Comparison of ENCODE assay signal across 24 cellular contexts in the genomic region with DNA sequence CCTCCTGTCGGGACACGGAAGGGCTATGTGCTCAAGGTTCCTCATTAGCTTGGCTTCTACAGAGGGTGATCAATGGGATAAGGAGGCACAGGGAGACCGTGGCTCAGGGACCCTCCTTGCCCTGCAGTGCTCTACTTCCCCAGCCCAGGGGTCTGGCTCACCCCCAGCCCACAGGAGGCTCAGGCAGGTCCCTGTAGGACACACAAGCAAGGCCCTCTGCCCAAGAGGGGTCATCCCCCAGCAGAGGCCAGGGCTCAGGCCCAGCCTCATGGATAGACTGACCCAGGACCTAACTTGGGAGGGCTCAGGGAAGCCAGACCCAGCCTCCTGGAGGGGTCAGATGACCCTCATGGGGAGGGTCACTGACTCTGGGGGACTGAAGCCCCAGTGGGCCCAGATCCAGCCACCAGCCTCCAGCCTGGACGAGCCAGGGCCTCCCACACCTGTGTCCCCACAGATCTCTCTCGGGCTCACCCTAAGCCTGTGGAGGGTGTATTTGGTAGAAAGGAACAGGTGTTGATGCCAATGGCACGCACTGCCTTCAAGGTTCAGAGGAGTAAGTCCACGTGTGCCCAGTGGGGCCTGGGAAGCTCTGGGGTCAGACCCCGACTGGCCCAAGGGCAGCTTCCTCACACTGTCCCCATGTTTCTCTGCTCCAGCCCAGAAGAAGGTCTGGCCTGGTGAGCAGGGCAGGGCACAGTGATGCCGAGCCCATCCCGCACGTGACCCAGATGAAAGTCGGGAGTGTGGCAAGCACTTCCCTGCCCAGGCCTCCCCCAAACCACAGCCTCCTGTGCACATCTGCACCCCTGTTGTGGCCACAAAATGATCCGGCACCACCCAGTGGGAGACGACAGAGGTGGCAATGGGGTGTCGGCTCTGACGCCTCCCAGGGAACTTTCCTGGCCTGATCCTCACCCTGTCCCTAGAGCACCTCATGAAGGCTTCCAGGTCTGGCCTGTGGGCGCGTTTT. TPM values are rescaled to one million over a fixed set of nuclear protein-coding genes. Genes with fewer than 3 reads are reported as not detected.
A peak's percentile ranks its signal among the peaks of the same experiment; 100 is the strongest.
DNase-seq lines count a peak whose midpoint lies in the region; ATAC-seq and TF ChIP-seq lines count a peak whose summit lies in the region.
"Had no signal": no experiment of that assay in that cellular context is flagged by ENCODE, and none has a peak within 500 bp of the region (broad histone marks: within the 10 kb centered on the region; RNA-seq: fewer than 3 reads in every experiment).

No MANE protein-coding gene starts in this region.

- no peak overlapping the region for H3K27ac ChIP-seq in CD4-positive, CD25-positive, alpha-beta regulatory T cell (ENCODE audit: insufficient read depth, low read length, poor library complexity, severe bottlenecking)
- H3K27ac ChIP-seq in CD8-positive, alpha-beta T cell (ENCODE audit: low read depth, low read length), result no peak overlapping the region
- no peak overlapping the region for H3K27ac ChIP-seq in endodermal cell (ENCODE audit: low read depth, low read length)
- H3K27ac ChIP-seq: dorsolateral prefrontal cortex, left lung, SJCRH30 had no signal

- no peak overlapping the region for H3K4me3 ChIP-seq in CD4-positive, CD25-positive, alpha-beta regulatory T cell (ENCODE audit: low read depth, low read length)
- H3K4me3 ChIP-seq in CD8-positive, alpha-beta T cell (ENCODE audit: low read depth, low read length), result no peak overlapping the region
- H3K4me3 ChIP-seq in endodermal cell (ENCODE audit: low read length), result no peak overlapping the region
- H3K4me3 ChIP-seq: dorsolateral prefrontal cortex, left lung, SJCRH30 had no signal

- H3K27ac Mint-ChIP-seq in CD4-positive, CD25-positive, alpha-beta regulatory T cell, result peak overlapping the region; percentile 25 to 32 (median 32)
- peak overlapping the region; percentile 41 for H3K27ac Mint-ChIP-seq in CD8-positive, alpha-beta T cell
- H3K27ac Mint-ChIP-seq in T-helper 17 cell, result peak overlapping the region; percentile 94
- no peak overlapping the region for H3K27ac Mint-ChIP-seq in endodermal cell
- H3K27ac Mint-ChIP-seq: activated naive CD8-positive, alpha-beta T cell treated with anti-CD3 and anti-CD28 coated beads, Interleukin-2, amount 50 U/mL, for 24 hours; activated T-helper 1 cell treated with anti-CD3 and anti-CD28 coated beads, Interleukin-12 subunit alpha, Interleukin-12 subunit beta, Interleukin-2, Interleukin-4 antibody, amounts not matched to agents 30 ng/mL and 10 ng/mL and 1 ng/mL, durations not matched to agents 14 hours and 24 hours and 36 hours; stimulated activated naive CD8-positive, alpha-beta T cell treated with anti-CD3 and anti-CD28 coated beads, Interleukin-15, Interleukin-2, amounts not matched to agents 100 ng/mL and 50 ng/mL, for 24 hours had no signal

- peaks cover 11% of the 10 kb centered on the region for H3K4me1 ChIP-seq in CD4-positive, CD25-positive, alpha-beta regulatory T cell (ENCODE audit: control insufficient read depth, insufficient read depth, low read length, poor library complexity, severe bottlenecking)
- peaks cover 68% of the 10 kb centered on the region for H3K4me1 ChIP-seq in CD8-positive, alpha-beta T cell (ENCODE audit: insufficient read depth, low read length)
- H3K4me1 ChIP-seq in endodermal cell (ENCODE audit: control insufficient read depth, insufficient read depth, low read length), result no peaks in the 10 kb centered on the region
- H3K4me1 ChIP-seq: left lung, SJCRH30 had no signal

- intact Hi-C loops in CD8-positive, alpha-beta T cell (cut with DNase I, micrococcal nuclease), result no loop called here

- no peak overlapping the region for H3K4me3 Mint-ChIP-seq in CD4-positive, CD25-positive, alpha-beta regulatory T cell
- H3K4me3 Mint-ChIP-seq in CD8-positive, alpha-beta T cell, result peak overlapping the region; percentile 22
- peak overlapping the region; percentile 49 for H3K4me3 Mint-ChIP-seq in T-helper 17 cell
- H3K4me3 Mint-ChIP-seq in endodermal cell, result no peak overlapping the region
- H3K4me3 Mint-ChIP-seq: activated naive CD8-positive, alpha-beta T cell treated with anti-CD3 and anti-CD28 coated beads, Interleukin-2, amount 50 U/mL, for 24 hours; activated T-helper 1 cell treated with anti-CD3 and anti-CD28 coated beads, Interleukin-12 subunit alpha, Interleukin-12 subunit beta, Interleukin-2, Interleukin-4 antibody, amounts not matched to agents 30 ng/mL and 10 ng/mL and 1 ng/mL, durations not matched to agents 14 hours and 24 hours and 36 hours; stimulated activated naive CD8-positive, alpha-beta T cell treated with anti-CD3 and anti-CD28 coated beads, Interleukin-15, Interleukin-2, amounts not matched to agents 100 ng/mL and 50 ng/mL, for 24 hours had no signal

- no peak for DNase-seq in CD4-positive, CD25-positive, alpha-beta regulatory T cell
- peak in 3 of 7 experiments; percentile 25 to 49 (median 35) for DNase-seq in CD8-positive, alpha-beta T cell
- peak in 1 of 3 donors; percentile 37 for DNase-seq in T-helper 17 cell
- peak; percentile 44 for DNase-seq in endodermal cell
- no peak for DNase-seq in NCI-H2227 treated with DMSO at 0.1 percent for 48 hours (lab: John Stamatoyannopoulos, UW)
- no peak for DNase-seq in RKO (ENCODE audit: low spot score)
- no peak for DNase-seq in DMS153 treated with DMSO at 0.1 percent for 48 hours (lab: John Stamatoyannopoulos, UW; ENCODE audit: unreplicated experiment)
- DNase-seq: activated CD4-positive, CD25-positive, alpha-beta regulatory T cell treated with anti-CD3 and anti-CD28 coated beads, Interleukin-2, amount 50 U/mL, for 72 hours; activated naive CD8-positive, alpha-beta T cell treated with anti-CD3 and anti-CD28 coated beads, Interleukin-2, amount 50 U/mL, for 24 hours; caudate nucleus; dorsolateral prefrontal cortex; GOT3; left lung; naive B cell; NCI-H2081; NCI-H345; occipital lobe had no signal

- H3K36me3 Mint-ChIP-seq in CD4-positive, CD25-positive, alpha-beta regulatory T cell, result no peaks in the 10 kb centered on the region
- H3K36me3 Mint-ChIP-seq in CD8-positive, alpha-beta T cell, result no peaks in the 10 kb centered on the region
- H3K36me3 Mint-ChIP-seq in T-helper 17 cell (ENCODE audit: low read depth), result no peaks in the 10 kb centered on the region
- no peaks in the 10 kb centered on the region for H3K36me3 Mint-ChIP-seq in endodermal cell (ENCODE audit: low read depth)
- H3K36me3 Mint-ChIP-seq: naive B cell had no signal

- CTCF ChIA-PET in CD8-positive, alpha-beta T cell (lab: Charles Lee), result no interaction called here

- H3K9me3 Mint-ChIP-seq in CD4-positive, CD25-positive, alpha-beta regulatory T cell, result no peaks in the 10 kb centered on the region
- no peaks in the 10 kb centered on the region for H3K9me3 Mint-ChIP-seq in CD8-positive, alpha-beta T cell
- no peaks in the 10 kb centered on the region for H3K9me3 Mint-ChIP-seq in endodermal cell
- H3K9me3 Mint-ChIP-seq: activated naive CD8-positive, alpha-beta T cell treated with anti-CD3 and anti-CD28 coated beads, Interleukin-2, amount 50 U/mL, for 24 hours; activated T-helper 1 cell treated with anti-CD3 and anti-CD28 coated beads, Interleukin-12 subunit alpha, Interleukin-12 subunit beta, Interleukin-2, Interleukin-4 antibody, amounts not matched to agents 30 ng/mL and 10 ng/mL and 1 ng/mL, durations not matched to agents 14 hours and 24 hours and 36 hours; naive B cell; stimulated activated naive CD8-positive, alpha-beta T cell treated with anti-CD3 and anti-CD28 coated beads, Interleukin-15, Interleukin-2, amounts not matched to agents 100 ng/mL and 50 ng/mL, for 24 hours had no signal

- no peaks in the 10 kb centered on the region for H3K36me3 ChIP-seq in CD4-positive, CD25-positive, alpha-beta regulatory T cell (ENCODE audit: control insufficient read depth, insufficient read depth, low read length)
- H3K36me3 ChIP-seq in CD8-positive, alpha-beta T cell (ENCODE audit: insufficient read depth, low read length), result no peaks in the 10 kb centered on the region
- H3K36me3 ChIP-seq in endodermal cell (ENCODE audit: control insufficient read depth, insufficient read depth, low read length), result no peaks in the 10 kb centered on the region
- H3K36me3 ChIP-seq: left lung, SJCRH30 had no signal

- WGBS in endodermal cell (ENCODE audit: insufficient coverage in 1 of 2, insufficient read length in 1 of 2), 2 experiments, result 88 to 97% methylated on average over 9 to 18 of the region's 18 CpGs

- H3K27me3 Mint-ChIP-seq in CD4-positive, CD25-positive, alpha-beta regulatory T cell, result no peaks in the 10 kb centered on the region
- no peaks in the 10 kb centered on the region for H3K27me3 Mint-ChIP-seq in CD8-positive, alpha-beta T cell (ENCODE audit: low read depth)
- H3K27me3 Mint-ChIP-seq in T-helper 17 cell (no peaks in the 10 kb centered on the region), endodermal cell (ENCODE audit: insufficient read depth) (peaks cover 1% of the 10 kb centered on the region)
- H3K27me3 Mint-ChIP-seq: activated naive CD8-positive, alpha-beta T cell treated with anti-CD3 and anti-CD28 coated beads, Interleukin-2, amount 50 U/mL, for 24 hours; stimulated activated naive CD8-positive, alpha-beta T cell treated with anti-CD3 and anti-CD28 coated beads, Interleukin-15, Interleukin-2, amounts not matched to agents 100 ng/mL and 50 ng/mL, for 24 hours had no signal

- no peak for TF ChIP-seq CTCF in CD8-positive, alpha-beta T cell (IDR thresholded peaks at IDR 0.05)
- no peak for TF ChIP-seq CTCF in endodermal cell (conservative IDR thresholded peaks at IDR 0.05)

- no peak for ATAC-seq in CD4-positive, CD25-positive, alpha-beta regulatory T cell (ENCODE audit: low read depth in 2 of 2)
- peak; percentile 50 for ATAC-seq in CD8-positive, alpha-beta T cell
- ATAC-seq in T-helper 17 cell (peak; percentile 80), GM18873 (IDR thresholded peaks at IDR 0.05; ENCODE audit: low FRiP score, unreplicated experiment) (no peak)
- ATAC-seq: activated naive CD8-positive, alpha-beta T cell treated with anti-CD3 and anti-CD28 coated beads, Interleukin-2, amount 50 U/mL, for 24 hours; left lung had no signal

- no peaks in the 10 kb centered on the region for H3K27me3 ChIP-seq in CD4-positive, CD25-positive, alpha-beta regulatory T cell (ENCODE audit: control insufficient read depth, insufficient read depth, low read length)
- no peaks in the 10 kb centered on the region for H3K27me3 ChIP-seq in CD8-positive, alpha-beta T cell (ENCODE audit: insufficient read depth, low read length)
- no peaks in the 10 kb centered on the region for H3K27me3 ChIP-seq in endodermal cell (ENCODE audit: control insufficient read depth, insufficient read depth, low read length, poor library complexity, severe bottlenecking)
- H3K27me3 ChIP-seq: left lung, SJCRH30 had no signal

- H3K9me3 ChIP-seq in CD4-positive, CD25-positive, alpha-beta regulatory T cell (ENCODE audit: control insufficient read depth in 2 of 2, low read length in 2 of 2), result no peaks in the 10 kb centered on the region
- no peaks in the 10 kb centered on the region for H3K9me3 ChIP-seq in CD8-positive, alpha-beta T cell (ENCODE audit: low read length)
- no peaks in the 10 kb centered on the region for H3K9me3 ChIP-seq in T-helper 17 cell (ENCODE audit: control insufficient read depth, low read length, poor library complexity, severe bottlenecking)
- no peaks in the 10 kb centered on the region for H3K9me3 ChIP-seq in endodermal cell (ENCODE audit: control insufficient read depth, low read length)
- H3K9me3 ChIP-seq: left lung, SJCRH30 had no signal

- H3K9ac ChIP-seq in endodermal cell (ENCODE audit: extremely low read depth, low read length, poor library complexity, severe bottlenecking), result no peak overlapping the region

- POLR2A ChIA-PET in CD8-positive, alpha-beta T cell (lab: Charles Lee), result interaction anchor here (0.5 kb wide), 1 partner anchor 44 kb away, joined by 3 read pairs; no protein-coding TSS in a partner anchor

- peaks cover 4 to 31% (median 12%) of the 10 kb centered on the region in 4 donors for H3K4me1 Mint-ChIP-seq in CD4-positive, CD25-positive, alpha-beta regulatory T cell
- peaks cover 57% of the 10 kb centered on the region for H3K4me1 Mint-ChIP-seq in CD8-positive, alpha-beta T cell (ENCODE audit: low read depth)
- H3K4me1 Mint-ChIP-seq in T-helper 17 cell (peaks cover 28% of the 10 kb centered on the region), endodermal cell (no peaks in the 10 kb centered on the region)

RNA-seq across cellular contexts. Expression of a gene that starts 10.9 kb away (rescaled TPM):
- not detected for total RNA-seq in CD4-positive, CD25-positive, alpha-beta regulatory T cell
- polyA plus RNA-seq in CD4-positive, CD25-positive, alpha-beta regulatory T cell, result not detected
- not detected for total RNA-seq in CD8-positive, alpha-beta T cell
- total RNA-seq in T-helper 17 cell, result not detected
- total RNA-seq in endodermal cell, result under 1 TPM; 0.46 to 0.48 TPM
- polyA plus RNA-seq in endodermal cell (2013, experiment 1 of 2), result not detected
- not detected for polyA plus RNA-seq in endodermal cell (2013, experiment 2 of 2)
- total RNA-seq: activated T-helper 1 cell treated with anti-CD3 and anti-CD28 coated beads, Interleukin-12 subunit alpha, Interleukin-12 subunit beta, Interleukin-2, Interleukin-4 antibody, amounts not matched to agents 30 ng/mL and 10 ng/mL and 1 ng/mL, durations not matched to agents 14 hours and 24 hours and 36 hours; dorsolateral prefrontal cortex; G401; left lung; MCF 10A; occipital lobe; pulmonary artery endothelial cell; SJCRH30 had no signal

RNA-seq across cellular contexts. Expression of a gene that starts 17.4 kb away (rescaled TPM):
- 0.42 TPM for total RNA-seq in CD4-positive, CD25-positive, alpha-beta regulatory T cell
- polyA plus RNA-seq in CD4-positive, CD25-positive, alpha-beta regulatory T cell, result under 1 TPM in 1 of 4 donors, not detected in 3; 0.17 TPM
- 1 to 10 TPM in 1 of 2 experiments, under 1 TPM in 1; 1.00 to 1.1 TPM for total RNA-seq in CD8-positive, alpha-beta T cell
- total RNA-seq in T-helper 17 cell, result under 1 TPM; 0.17 to 0.34 TPM
- not detected for total RNA-seq in endodermal cell
- polyA plus RNA-seq in endodermal cell (2013, experiment 1 of 2), result not detected
- polyA plus RNA-seq in endodermal cell (2013, experiment 2 of 2), result not detected
- total RNA-seq: activated T-helper 1 cell treated with anti-CD3 and anti-CD28 coated beads, Interleukin-12 subunit alpha, Interleukin-12 subunit beta, Interleukin-2, Interleukin-4 antibody, amounts not matched to agents 30 ng/mL and 10 ng/mL and 1 ng/mL, durations not matched to agents 14 hours and 24 hours and 36 hours; dorsolateral prefrontal cortex; G401; left lung; MCF 10A; occipital lobe; pulmonary artery endothelial cell; SJCRH30 had no signal

RNA-seq across cellular contexts. Expression of a gene that starts 23.8 kb away (rescaled TPM):
- total RNA-seq in CD4-positive, CD25-positive, alpha-beta regulatory T cell, result not detected
- under 1 TPM in 1 of 4 donors, not detected in 3; 0.63 TPM for polyA plus RNA-seq in CD4-positive, CD25-positive, alpha-beta regulatory T cell
- not detected for total RNA-seq in CD8-positive, alpha-beta T cell
- total RNA-seq in T-helper 17 cell, result not detected
- not detected for total RNA-seq in endodermal cell
- not detected for polyA plus RNA-seq in endodermal cell (2013, experiment 1 of 2)
- not detected for polyA plus RNA-seq in endodermal cell (2013, experiment 2 of 2)
- total RNA-seq: activated T-helper 1 cell treated with anti-CD3 and anti-CD28 coated beads, Interleukin-12 subunit alpha, Interleukin-12 subunit beta, Interleukin-2, Interleukin-4 antibody, amounts not matched to agents 30 ng/mL and 10 ng/mL and 1 ng/mL, durations not matched to agents 14 hours and 24 hours and 36 hours; dorsolateral prefrontal cortex; G401; left lung; MCF 10A; occipital lobe; pulmonary artery endothelial cell; SJCRH30 had no signal

RNA-seq across cellular contexts. Expression of a gene that starts 24.2 kb away (rescaled TPM):
- total RNA-seq in CD4-positive, CD25-positive, alpha-beta regulatory T cell, result not detected
- polyA plus RNA-seq in CD4-positive, CD25-positive, alpha-beta regulatory T cell, result not detected
- total RNA-seq in CD8-positive, alpha-beta T cell, result not detected
- total RNA-seq in T-helper 17 cell, result not detected
- not detected for total RNA-seq in endodermal cell
- not detected for polyA plus RNA-seq in endodermal cell (2013, experiment 1 of 2)
- not detected for polyA plus RNA-seq in endodermal cell (2013, experiment 2 of 2)
- total RNA-seq: activated T-helper 1 cell treated with anti-CD3 and anti-CD28 coated beads, Interleukin-12 subunit alpha, Interleukin-12 subunit beta, Interleukin-2, Interleukin-4 antibody, amounts not matched to agents 30 ng/mL and 10 ng/mL and 1 ng/mL, durations not matched to agents 14 hours and 24 hours and 36 hours; dorsolateral prefrontal cortex; G401; left lung; MCF 10A; occipital lobe; pulmonary artery endothelial cell; SJCRH30 had no signal

RNA-seq across cellular contexts. Expression of a gene that starts 43.2 kb away (rescaled TPM):
- not detected for total RNA-seq in CD4-positive, CD25-positive, alpha-beta regulatory T cell
- polyA plus RNA-seq in CD4-positive, CD25-positive, alpha-beta regulatory T cell, result not detected
- not detected for total RNA-seq in CD8-positive, alpha-beta T cell
- not detected for total RNA-seq in T-helper 17 cell
- total RNA-seq in endodermal cell, result not detected
- polyA plus RNA-seq in endodermal cell (2013, experiment 1 of 2), result not detected
- not detected for polyA plus RNA-seq in endodermal cell (2013, experiment 2 of 2)
- total RNA-seq: activated T-helper 1 cell treated with anti-CD3 and anti-CD28 coated beads, Interleukin-12 subunit alpha, Interleukin-12 subunit beta, Interleukin-2, Interleukin-4 antibody, amounts not matched to agents 30 ng/mL and 10 ng/mL and 1 ng/mL, durations not matched to agents 14 hours and 24 hours and 36 hours; G401; left lung; MCF 10A; occipital lobe; pulmonary artery endothelial cell; SJCRH30 had no signal

Comparison
In these comparisons a context has a peak if more than half of its experiments do, and no peak if none do; other contexts are left out.
1. ATAC-seq: peak in CD8-positive, alpha-beta T cell (single experiment) and T-helper 17 cell (single experiment); none in CD4-positive, CD25-positive, alpha-beta regulatory T cell (0 of 2) and GM18873 (single experiment).
2. H3K4me3 Mint-ChIP-seq: peak in CD8-positive, alpha-beta T cell (single experiment) and T-helper 17 cell (single experiment); none in CD4-positive, CD25-positive, alpha-beta regulatory T cell (0 of 4) and endodermal cell (single experiment).